In the genomic region with DNA sequence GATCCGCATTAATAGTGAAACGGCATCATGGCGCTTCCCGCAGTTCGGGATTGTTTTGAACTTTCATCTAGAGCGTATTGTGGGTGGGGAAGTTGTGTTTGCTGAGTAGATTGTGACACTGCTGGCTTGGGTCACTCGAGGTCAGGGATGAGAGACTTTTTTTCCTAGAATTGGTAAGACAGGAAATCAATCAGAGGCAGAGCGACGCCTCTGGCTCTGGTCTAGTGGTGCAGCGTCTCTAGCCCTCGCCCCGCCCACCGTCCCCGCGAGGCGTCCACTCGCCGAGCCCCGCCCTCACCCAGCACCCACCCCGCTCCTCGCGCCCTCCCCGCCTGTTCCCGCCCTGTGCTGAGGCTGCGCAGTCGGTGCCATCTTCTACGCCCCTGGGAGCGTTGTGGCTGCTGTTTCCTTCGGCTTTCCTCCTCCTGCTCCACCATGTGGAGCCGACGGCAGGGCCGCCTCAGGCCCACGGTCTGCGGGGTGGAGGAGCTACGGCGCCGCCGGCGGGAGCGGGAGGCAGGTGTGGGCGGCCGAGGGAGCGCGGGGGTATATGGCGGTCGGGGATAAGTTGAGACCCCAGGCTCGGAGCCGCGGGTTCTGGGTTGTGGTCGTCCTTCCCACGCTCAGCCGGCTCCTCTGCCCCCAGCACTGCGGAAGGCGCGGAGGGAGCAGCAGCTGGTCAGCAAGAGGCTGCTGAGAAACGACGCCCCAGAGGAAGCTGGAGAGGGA, we compare ENCODE assay signal across 1 cellular context.
TF ChIP-seq lines count a peak whose summit lies in the region.

A gene (plus strand): TSS at position 359 of the 729 bp plus-strand sequence. CDS start 77 bp downstream, at position 436.

TF ChIP-seq in HepG2, 621 proteins besides CTCF, POLR2A, EP300 and RAD21 (continued from another document and continues in another):
- TF ChIP-seq, protein P1, sequence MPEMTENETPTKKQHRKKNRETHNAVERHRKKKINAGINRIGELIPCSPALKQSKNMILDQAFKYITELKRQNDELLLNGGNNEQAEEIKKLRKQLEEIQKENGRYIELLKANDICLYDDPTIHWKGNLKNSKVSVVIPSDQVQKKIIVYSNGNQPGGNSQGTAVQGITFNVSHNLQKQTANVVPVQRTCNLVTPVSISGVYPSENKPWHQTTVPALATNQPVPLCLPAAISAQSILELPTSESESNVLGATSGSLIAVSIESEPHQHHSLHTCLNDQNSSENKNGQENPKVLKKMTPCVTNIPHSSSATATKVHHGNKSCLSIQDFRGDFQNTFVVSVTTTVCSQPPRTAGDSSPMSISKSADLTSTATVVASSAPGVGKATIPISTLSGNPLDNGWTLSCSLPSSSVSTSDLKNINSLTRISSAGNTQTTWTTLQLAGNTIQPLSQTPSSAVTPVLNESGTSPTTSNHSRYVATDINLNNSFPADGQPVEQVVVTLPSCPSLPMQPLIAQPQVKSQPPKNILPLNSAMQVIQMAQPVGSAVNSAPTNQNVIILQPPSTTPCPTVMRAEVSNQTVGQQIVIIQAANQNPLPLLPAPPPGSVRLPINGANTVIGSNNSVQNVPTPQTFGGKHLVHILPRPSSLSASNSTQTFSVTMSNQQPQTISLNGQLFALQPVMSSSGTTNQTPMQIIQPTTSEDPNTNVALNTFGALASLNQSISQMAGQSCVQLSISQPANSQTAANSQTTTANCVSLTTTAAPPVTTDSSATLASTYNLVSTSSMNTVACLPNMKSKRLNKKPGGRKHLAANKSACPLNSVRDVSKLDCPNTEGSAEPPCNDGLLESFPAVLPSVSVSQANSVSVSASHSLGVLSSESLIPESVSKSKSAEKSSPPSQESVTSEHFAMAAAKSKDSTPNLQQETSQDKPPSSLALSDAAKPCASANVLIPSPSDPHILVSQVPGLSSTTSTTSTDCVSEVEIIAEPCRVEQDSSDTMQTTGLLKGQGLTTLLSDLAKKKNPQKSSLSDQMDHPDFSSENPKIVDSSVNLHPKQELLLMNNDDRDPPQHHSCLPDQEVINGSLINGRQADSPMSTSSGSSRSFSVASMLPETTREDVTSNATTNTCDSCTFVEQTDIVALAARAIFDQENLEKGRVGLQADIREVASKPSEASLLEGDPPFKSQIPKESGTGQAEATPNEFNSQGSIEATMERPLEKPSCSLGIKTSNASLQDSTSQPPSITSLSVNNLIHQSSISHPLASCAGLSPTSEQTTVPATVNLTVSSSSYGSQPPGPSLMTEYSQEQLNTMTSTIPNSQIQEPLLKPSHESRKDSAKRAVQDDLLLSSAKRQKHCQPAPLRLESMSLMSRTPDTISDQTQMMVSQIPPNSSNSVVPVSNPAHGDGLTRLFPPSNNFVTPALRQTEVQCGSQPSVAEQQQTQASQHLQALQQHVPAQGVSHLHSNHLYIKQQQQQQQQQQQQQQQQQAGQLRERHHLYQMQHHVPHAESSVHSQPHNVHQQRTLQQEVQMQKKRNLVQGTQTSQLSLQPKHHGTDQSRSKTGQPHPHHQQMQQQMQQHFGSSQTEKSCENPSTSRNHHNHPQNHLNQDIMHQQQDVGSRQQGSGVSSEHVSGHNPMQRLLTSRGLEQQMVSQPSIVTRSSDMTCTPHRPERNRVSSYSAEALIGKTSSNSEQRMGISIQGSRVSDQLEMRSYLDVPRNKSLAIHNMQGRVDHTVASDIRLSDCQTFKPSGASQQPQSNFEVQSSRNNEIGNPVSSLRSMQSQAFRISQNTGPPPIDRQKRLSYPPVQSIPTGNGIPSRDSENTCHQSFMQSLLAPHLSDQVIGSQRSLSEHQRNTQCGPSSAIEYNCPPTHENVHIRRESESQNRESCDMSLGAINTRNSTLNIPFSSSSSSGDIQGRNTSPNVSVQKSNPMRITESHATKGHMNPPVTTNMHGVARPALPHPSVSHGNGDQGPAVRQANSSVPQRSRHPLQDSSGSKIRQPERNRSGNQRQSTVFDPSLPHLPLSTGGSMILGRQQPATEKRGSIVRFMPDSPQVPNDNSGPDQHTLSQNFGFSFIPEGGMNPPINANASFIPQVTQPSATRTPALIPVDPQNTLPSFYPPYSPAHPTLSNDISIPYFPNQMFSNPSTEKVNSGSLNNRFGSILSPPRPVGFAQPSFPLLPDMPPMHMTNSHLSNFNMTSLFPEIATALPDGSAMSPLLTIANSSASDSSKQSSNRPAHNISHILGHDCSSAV (CRISPR knock-in tag; IDR thresholded peaks at IDR 0.05; ENCODE audit: borderline replicate concordance), result no peak
- TF ChIP-seq, protein P2, sequence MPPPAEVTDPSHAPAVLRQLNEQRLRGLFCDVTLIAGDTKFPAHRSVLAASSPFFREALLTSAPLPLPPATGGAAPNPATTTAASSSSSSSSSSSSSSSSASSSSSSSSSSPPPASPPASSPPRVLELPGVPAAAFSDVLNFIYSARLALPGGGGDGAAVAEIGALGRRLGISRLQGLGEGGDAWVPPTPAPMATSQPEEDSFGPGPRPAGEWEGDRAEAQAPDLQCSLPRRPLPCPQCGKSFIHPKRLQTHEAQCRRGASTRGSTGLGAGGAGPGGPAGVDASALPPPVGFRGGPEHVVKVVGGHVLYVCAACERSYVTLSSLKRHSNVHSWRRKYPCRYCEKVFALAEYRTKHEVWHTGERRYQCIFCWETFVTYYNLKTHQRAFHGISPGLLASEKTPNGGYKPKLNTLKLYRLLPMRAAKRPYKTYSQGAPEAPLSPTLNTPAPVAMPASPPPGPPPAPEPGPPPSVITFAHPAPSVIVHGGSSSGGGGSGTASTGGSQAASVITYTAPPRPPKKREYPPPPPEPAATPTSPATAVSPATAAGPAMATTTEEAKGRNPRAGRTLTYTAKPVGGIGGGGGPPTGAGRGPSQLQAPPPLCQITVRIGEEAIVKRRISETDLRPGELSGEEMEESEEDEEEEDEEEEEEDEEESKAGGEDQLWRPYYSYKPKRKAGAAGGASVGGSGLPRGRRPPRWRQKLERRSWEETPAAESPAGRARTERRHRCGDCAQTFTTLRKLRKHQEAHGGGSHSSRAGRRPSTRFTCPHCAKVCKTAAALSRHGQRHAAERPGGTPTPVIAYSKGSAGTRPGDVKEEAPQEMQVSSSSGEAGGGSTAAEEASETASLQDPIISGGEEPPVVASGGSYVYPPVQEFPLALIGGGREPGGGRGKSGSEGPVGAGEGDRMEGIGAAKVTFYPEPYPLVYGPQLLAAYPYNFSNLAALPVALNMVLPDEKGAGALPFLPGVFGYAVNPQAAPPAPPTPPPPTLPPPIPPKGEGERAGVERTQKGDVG (CRISPR knock-in tag; IDR thresholded peaks at IDR 0.05; ENCODE audit: borderline replicate concordance), result no peak; the same call in 1 of the 2 replicates
- TF ChIP-seq ZNF33B (CRISPR knock-in tag; IDR thresholded peaks at IDR 0.05), result no peak; the same call in 1 of the 2 replicates
- TF ChIP-seq ARNT (IDR thresholded peaks at IDR 0.05), result no peak
- peak; percentile 70 for TF ChIP-seq SIX1 (CRISPR knock-in tag; IDR thresholded peaks at IDR 0.05; ENCODE audit: borderline replicate concordance)
- TF ChIP-seq, protein P3, sequence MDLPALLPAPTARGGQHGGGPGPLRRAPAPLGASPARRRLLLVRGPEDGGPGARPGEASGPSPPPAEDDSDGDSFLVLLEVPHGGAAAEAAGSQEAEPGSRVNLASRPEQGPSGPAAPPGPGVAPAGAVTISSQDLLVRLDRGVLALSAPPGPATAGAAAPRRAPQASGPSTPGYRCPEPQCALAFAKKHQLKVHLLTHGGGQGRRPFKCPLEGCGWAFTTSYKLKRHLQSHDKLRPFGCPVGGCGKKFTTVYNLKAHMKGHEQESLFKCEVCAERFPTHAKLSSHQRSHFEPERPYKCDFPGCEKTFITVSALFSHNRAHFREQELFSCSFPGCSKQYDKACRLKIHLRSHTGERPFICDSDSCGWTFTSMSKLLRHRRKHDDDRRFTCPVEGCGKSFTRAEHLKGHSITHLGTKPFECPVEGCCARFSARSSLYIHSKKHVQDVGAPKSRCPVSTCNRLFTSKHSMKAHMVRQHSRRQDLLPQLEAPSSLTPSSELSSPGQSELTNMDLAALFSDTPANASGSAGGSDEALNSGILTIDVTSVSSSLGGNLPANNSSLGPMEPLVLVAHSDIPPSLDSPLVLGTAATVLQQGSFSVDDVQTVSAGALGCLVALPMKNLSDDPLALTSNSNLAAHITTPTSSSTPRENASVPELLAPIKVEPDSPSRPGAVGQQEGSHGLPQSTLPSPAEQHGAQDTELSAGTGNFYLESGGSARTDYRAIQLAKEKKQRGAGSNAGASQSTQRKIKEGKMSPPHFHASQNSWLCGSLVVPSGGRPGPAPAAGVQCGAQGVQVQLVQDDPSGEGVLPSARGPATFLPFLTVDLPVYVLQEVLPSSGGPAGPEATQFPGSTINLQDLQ (CRISPR knock-in tag; IDR thresholded peaks at IDR 0.05), result no peak
- no peak; the same call in 1 of the 2 replicates for TF ChIP-seq ZFP37 (CRISPR knock-in tag; IDR thresholded peaks at IDR 0.05; ENCODE audit: borderline replicate concordance)
- TF ChIP-seq ZNF468 (CRISPR knock-in tag; IDR thresholded peaks at IDR 0.05), result no peak
- TF ChIP-seq SP1 (IDR thresholded peaks at IDR 0.05), result no peak
- peak; percentile 64; the same call in 1 of the 2 replicates for TF ChIP-seq SP1 (CRISPR knock-in tag; IDR thresholded peaks at IDR 0.05)
- TF ChIP-seq, protein P4, sequence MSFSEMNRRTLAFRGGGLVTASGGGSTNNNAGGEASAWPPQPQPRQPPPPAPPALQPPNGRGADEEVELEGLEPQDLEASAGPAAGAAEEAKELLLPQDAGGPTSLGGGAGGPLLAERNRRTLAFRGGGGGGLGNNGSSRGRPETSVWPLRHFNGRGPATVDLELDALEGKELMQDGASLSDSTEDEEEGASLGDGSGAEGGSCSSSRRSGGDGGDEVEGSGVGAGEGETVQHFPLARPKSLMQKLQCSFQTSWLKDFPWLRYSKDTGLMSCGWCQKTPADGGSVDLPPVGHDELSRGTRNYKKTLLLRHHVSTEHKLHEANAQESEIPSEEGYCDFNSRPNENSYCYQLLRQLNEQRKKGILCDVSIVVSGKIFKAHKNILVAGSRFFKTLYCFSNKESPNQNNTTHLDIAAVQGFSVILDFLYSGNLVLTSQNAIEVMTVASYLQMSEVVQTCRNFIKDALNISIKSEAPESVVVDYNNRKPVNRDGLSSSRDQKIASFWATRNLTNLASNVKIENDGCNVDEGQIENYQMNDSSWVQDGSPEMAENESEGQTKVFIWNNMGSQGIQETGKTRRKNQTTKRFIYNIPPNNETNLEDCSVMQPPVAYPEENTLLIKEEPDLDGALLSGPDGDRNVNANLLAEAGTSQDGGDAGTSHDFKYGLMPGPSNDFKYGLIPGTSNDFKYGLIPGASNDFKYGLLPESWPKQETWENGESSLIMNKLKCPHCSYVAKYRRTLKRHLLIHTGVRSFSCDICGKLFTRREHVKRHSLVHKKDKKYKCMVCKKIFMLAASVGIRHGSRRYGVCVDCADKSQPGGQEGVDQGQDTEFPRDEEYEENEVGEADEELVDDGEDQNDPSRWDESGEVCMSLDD (CRISPR knock-in tag; IDR thresholded peaks at IDR 0.05; ENCODE audit: borderline replicate concordance), result no peak
- peak; percentile 61; the same call in 1 of the 2 replicates for TF ChIP-seq FOXJ3 (CRISPR knock-in tag; IDR thresholded peaks at IDR 0.05; ENCODE audit: borderline replicate concordance)
- TF ChIP-seq, protein P5, sequence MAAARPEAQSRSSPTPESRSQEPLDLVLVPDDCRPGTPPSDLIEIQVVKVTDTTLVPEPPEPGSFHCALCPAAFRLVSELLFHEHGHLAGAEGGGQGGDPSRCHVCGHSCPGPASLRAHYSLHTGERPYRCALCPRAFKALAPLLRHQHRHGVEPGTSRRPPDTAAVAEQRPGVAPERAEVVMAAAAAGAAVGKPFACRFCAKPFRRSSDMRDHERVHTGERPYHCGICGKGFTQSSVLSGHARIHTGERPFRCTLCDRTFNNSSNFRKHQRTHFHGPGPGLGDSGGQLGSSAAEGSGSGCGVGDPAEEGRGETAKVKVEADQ (CRISPR knock-in tag; IDR thresholded peaks at IDR 0.05; ENCODE audit: borderline replicate concordance), result no peak
- TF ChIP-seq, protein P6, sequence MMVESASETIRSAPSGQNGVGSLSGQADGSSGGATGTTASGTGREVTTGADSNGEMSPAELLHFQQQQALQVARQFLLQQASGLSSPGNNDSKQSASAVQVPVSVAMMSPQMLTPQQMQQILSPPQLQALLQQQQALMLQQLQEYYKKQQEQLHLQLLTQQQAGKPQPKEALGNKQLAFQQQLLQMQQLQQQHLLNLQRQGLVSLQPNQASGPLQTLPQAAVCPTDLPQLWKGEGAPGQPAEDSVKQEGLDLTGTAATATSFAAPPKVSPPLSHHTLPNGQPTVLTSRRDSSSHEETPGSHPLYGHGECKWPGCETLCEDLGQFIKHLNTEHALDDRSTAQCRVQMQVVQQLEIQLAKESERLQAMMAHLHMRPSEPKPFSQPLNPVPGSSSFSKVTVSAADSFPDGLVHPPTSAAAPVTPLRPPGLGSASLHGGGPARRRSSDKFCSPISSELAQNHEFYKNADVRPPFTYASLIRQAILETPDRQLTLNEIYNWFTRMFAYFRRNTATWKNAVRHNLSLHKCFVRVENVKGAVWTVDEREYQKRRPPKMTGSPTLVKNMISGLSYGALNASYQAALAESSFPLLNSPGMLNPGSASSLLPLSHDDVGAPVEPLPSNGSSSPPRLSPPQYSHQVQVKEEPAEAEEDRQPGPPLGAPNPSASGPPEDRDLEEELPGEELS (CRISPR knock-in tag; IDR thresholded peaks at IDR 0.05), result peak; percentile 92
- TF ChIP-seq, protein P7, sequence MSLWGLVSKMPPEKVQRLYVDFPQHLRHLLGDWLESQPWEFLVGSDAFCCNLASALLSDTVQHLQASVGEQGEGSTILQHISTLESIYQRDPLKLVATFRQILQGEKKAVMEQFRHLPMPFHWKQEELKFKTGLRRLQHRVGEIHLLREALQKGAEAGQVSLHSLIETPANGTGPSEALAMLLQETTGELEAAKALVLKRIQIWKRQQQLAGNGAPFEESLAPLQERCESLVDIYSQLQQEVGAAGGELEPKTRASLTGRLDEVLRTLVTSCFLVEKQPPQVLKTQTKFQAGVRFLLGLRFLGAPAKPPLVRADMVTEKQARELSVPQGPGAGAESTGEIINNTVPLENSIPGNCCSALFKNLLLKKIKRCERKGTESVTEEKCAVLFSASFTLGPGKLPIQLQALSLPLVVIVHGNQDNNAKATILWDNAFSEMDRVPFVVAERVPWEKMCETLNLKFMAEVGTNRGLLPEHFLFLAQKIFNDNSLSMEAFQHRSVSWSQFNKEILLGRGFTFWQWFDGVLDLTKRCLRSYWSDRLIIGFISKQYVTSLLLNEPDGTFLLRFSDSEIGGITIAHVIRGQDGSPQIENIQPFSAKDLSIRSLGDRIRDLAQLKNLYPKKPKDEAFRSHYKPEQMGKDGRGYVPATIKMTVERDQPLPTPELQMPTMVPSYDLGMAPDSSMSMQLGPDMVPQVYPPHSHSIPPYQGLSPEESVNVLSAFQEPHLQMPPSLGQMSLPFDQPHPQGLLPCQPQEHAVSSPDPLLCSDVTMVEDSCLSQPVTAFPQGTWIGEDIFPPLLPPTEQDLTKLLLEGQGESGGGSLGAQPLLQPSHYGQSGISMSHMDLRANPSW (CRISPR knock-in tag; IDR thresholded peaks at IDR 0.05; ENCODE audit: borderline replicate concordance), result peak; percentile 24; the same call in 1 of the 2 replicates
- TF ChIP-seq, protein P8, sequence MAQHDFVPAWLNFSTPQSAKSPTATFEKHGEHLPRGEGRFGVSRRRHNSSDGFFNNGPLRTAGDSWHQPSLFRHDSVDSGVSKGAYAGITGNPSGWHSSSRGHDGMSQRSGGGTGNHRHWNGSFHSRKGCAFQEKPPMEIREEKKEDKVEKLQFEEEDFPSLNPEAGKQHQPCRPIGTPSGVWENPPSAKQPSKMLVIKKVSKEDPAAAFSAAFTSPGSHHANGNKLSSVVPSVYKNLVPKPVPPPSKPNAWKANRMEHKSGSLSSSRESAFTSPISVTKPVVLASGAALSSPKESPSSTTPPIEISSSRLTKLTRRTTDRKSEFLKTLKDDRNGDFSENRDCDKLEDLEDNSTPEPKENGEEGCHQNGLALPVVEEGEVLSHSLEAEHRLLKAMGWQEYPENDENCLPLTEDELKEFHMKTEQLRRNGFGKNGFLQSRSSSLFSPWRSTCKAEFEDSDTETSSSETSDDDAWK (CRISPR knock-in tag; IDR thresholded peaks at IDR 0.05), result no peak
- peak; percentile 80 for TF ChIP-seq KAT8 (CRISPR knock-in tag; IDR thresholded peaks at IDR 0.05)
- TF ChIP-seq ZNF550 (CRISPR knock-in tag; IDR thresholded peaks at IDR 0.05; ENCODE audit: borderline replicate concordance), result 0 out of 2 replicates have a peak, but pooled peaks have one; percentile 69
- no peak for TF ChIP-seq ZNF10 (CRISPR knock-in tag; IDR thresholded peaks at IDR 0.05; ENCODE audit: borderline replicate concordance, low read depth)
- TF ChIP-seq KLF16 (CRISPR knock-in tag; IDR thresholded peaks at IDR 0.05), result peak in 1 of 2 experiments; percentile 91; a peak in 2 of 4 replicates
- TF ChIP-seq ZNF652 (CRISPR knock-in tag; IDR thresholded peaks at IDR 0.05; ENCODE audit: borderline replicate concordance, low read depth), result no peak; the same call in 1 of the 2 replicates
- TF ChIP-seq MXD4 (CRISPR knock-in tag; IDR thresholded peaks at IDR 0.05), result peak; percentile 63; the same call in 1 of the 2 replicates
